20 cellular contexts compared by ENCODE assay signal in the genomic region with DNA sequence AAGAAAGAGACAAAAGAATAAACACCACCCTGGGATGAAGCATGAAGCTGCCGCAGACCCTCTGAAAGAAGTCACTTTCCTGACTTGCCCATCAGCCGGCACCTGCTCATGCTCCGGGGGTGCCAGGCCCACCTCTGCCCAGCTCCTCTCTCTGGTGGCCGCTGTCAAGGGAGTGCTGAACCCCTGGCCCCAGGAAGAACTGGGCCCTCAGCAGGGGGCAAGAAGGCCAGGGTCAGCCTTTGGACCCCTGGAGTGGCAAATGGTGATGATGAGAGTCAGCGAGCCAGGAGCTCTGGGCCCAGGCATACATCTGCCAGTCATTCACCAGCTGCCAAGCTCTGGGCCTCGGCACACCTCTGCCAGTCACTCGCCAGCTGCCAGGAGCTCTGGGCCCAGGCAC. TPM values are rescaled to one million over a fixed set of nuclear protein-coding genes. Genes with fewer than 3 reads are reported as not detected.
DNase-seq lines count a peak whose midpoint lies in the region; ATAC-seq and TF ChIP-seq lines count a peak whose summit lies in the region.
"Had no signal": no experiment of that assay in that cellular context is flagged by ENCODE, and none has a peak within 500 bp of the region (broad histone marks: within the 10 kb centered on the region; RNA-seq: fewer than 3 reads in every experiment).

No MANE protein-coding gene starts in this region.

- no peaks in the 10 kb centered on the region for H3K4me1 Mint-ChIP-seq in chondrocyte (ENCODE audit: low read depth)
- peaks cover 6% of the 10 kb centered on the region for H3K4me1 Mint-ChIP-seq in activated CD4-positive, alpha-beta memory T cell treated with anti-CD3 and anti-CD28 coated beads for 36 hours (ENCODE audit: low read depth)

- 83 to 94% methylated on average over 2 to 7 of the region's 7 CpGs for WGBS in body of pancreas, 2 donors

- ATAC-seq in Right ventricle myocardium inferior (no peak), HG02981 (IDR thresholded peaks at IDR 0.05; ENCODE audit: unreplicated experiment) (no peak), body of pancreas (no peak)

- POLR2A ChIA-PET in activated CD4-positive, alpha-beta memory T cell treated with anti-CD3 and anti-CD28 coated beads for 36 hours (lab: Charles Lee): no interaction called here

- peaks cover 24% of the 10 kb centered on the region for H3K9me3 Mint-ChIP-seq in chondrocyte (ENCODE audit: low read depth)
- H3K9me3 Mint-ChIP-seq in activated CD4-positive, alpha-beta memory T cell treated with anti-CD3 and anti-CD28 coated beads for 36 hours: peaks cover 5% of the 10 kb centered on the region

- H3K27ac Mint-ChIP-seq in chondrocyte (ENCODE audit: unreplicated experiment): no peak overlapping the region
- no peak overlapping the region for H3K27ac Mint-ChIP-seq in activated CD4-positive, alpha-beta memory T cell treated with anti-CD3 and anti-CD28 coated beads for 36 hours
- H3K27ac Mint-ChIP-seq: CD4-positive, CD25-positive, alpha-beta regulatory T cell had no signal

- DNase-seq in Right ventricle myocardium inferior (ENCODE audit: missing footprints): peak; percentile 50
- no peak for DNase-seq in left ventricle myocardium inferior
- peak; percentile 64 for DNase-seq in chondrocyte (ENCODE audit: low spot score)
- peak; percentile 48 for DNase-seq in posterior vena cava (ENCODE audit: low spot score)
- no peak for DNase-seq in activated CD4-positive, alpha-beta memory T cell treated with anti-CD3 and anti-CD28 coated beads for 36 hours
- no peak for DNase-seq in body of pancreas
- DNase-seq: CD4-positive, CD25-positive, alpha-beta regulatory T cell; GOT3; HCEC 1CT; NCI-H1092; NCI-H1417 treated with DMSO at 0.1 percent for 48 hours; NCI-H187; NCI-H2107; NCI-H524; Peyer's patch; SK-N-SH; SW 1271 had no signal

- TF ChIP-seq CTCF in left ventricle myocardium inferior (IDR thresholded peaks at IDR 0.05; ENCODE audit: borderline replicate concordance): no peak
- no peak for TF ChIP-seq CTCF in chondrocyte (IDR thresholded peaks at IDR 0.05)
- TF ChIP-seq CTCF in body of pancreas (IDR thresholded peaks at IDR 0.05): no peak

- H3K27me3 Mint-ChIP-seq in chondrocyte (ENCODE audit: low read depth): peaks cover 4% of the 10 kb centered on the region
- peaks cover 24% of the 10 kb centered on the region for H3K27me3 Mint-ChIP-seq in activated CD4-positive, alpha-beta memory T cell treated with anti-CD3 and anti-CD28 coated beads for 36 hours

- H3K4me3 Mint-ChIP-seq in chondrocyte (ENCODE audit: unreplicated experiment): no peak overlapping the region
- no peak overlapping the region for H3K4me3 Mint-ChIP-seq in activated CD4-positive, alpha-beta memory T cell treated with anti-CD3 and anti-CD28 coated beads for 36 hours
- H3K4me3 Mint-ChIP-seq: CD4-positive, CD25-positive, alpha-beta regulatory T cell had no signal

- peaks cover 6% of the 10 kb centered on the region for H3K36me3 Mint-ChIP-seq in chondrocyte (ENCODE audit: low read depth)
- no peaks in the 10 kb centered on the region for H3K36me3 Mint-ChIP-seq in activated CD4-positive, alpha-beta memory T cell treated with anti-CD3 and anti-CD28 coated beads for 36 hours
- H3K36me3 Mint-ChIP-seq: CD4-positive, CD25-positive, alpha-beta regulatory T cell had no signal

- H3K36me3 ChIP-seq in left ventricle myocardium inferior: no peaks in the 10 kb centered on the region
- no peaks in the 10 kb centered on the region for H3K36me3 ChIP-seq in body of pancreas (replicated peaks in 1 of 2; ENCODE audit: insufficient read depth in 1 of 2, low read depth in 2 of 2)
- H3K36me3 ChIP-seq: BLaER1, Peyer's patch had no signal

- no peaks in the 10 kb centered on the region for H3K4me1 ChIP-seq in left ventricle myocardium inferior
- H3K4me1 ChIP-seq in body of pancreas: no peaks in the 10 kb centered on the region
- H3K4me1 ChIP-seq: Peyer's patch had no signal

- TF ChIP-seq POLR2A in body of pancreas (IDR thresholded peaks at IDR 0.05): no peak

- peaks cover 21% of the 10 kb centered on the region for H3K27me3 ChIP-seq in left ventricle myocardium inferior (ENCODE audit: low read depth)
- H3K27me3 ChIP-seq in body of pancreas: no peaks in the 10 kb centered on the region
- H3K27me3 ChIP-seq: BLaER1, Peyer's patch had no signal

- no peak overlapping the region for H3K4me3 ChIP-seq in left ventricle myocardium inferior
- no peak overlapping the region for H3K4me3 ChIP-seq in body of pancreas
- H3K4me3 ChIP-seq: BLaER1, Peyer's patch had no signal

- CTCF ChIA-PET in activated CD4-positive, alpha-beta memory T cell treated with anti-CD3 and anti-CD28 coated beads for 36 hours (lab: Charles Lee): no interaction called here

- intact Hi-C loops in Right ventricle myocardium inferior (cut with DNase I): no loop called here
- intact Hi-C loops in left ventricle myocardium inferior (cut with micrococcal nuclease): no loop called here
- intact Hi-C loops in posterior vena cava (cut with DNase I): no loop called here
- intact Hi-C loops in activated CD4-positive, alpha-beta memory T cell treated with anti-CD3 and anti-CD28 coated beads for 36 hours (cut with micrococcal nuclease): no loop called here
- intact Hi-C loops in body of pancreas (cut with DNase I): no loop called here

- peaks cover 15% of the 10 kb centered on the region for H3K9me3 ChIP-seq in left ventricle myocardium inferior (replicated peaks)
- peaks cover 0 to 8% (median 0%) of the 10 kb centered on the region in 3 donors for H3K9me3 ChIP-seq in body of pancreas
- H3K9me3 ChIP-seq: Peyer's patch, SK-N-SH had no signal

- H3K27ac ChIP-seq in left ventricle myocardium inferior (replicated peaks) (no peak overlapping the region), body of pancreas (no peak overlapping the region)
- H3K27ac ChIP-seq: BLaER1, Peyer's patch had no signal

RNA-seq across cellular contexts. Expression of a gene that starts 17.4 kb away (rescaled TPM):
- not detected for total RNA-seq in Right ventricle myocardium inferior
- total RNA-seq in left ventricle myocardium inferior: not detected
- not detected in 3 replicates for total RNA-seq in chondrocyte
- not detected for total RNA-seq in posterior vena cava
- not detected for total RNA-seq in activated CD4-positive, alpha-beta memory T cell treated with anti-CD3 and anti-CD28 coated beads for 36 hours
- not detected for total RNA-seq in body of pancreas
- total RNA-seq: CD4-positive, CD25-positive, alpha-beta regulatory T cell; HT-29; Peyer's patch had no signal

RNA-seq across cellular contexts. Expression of a gene that starts 28.2 kb away (rescaled TPM):
- total RNA-seq in Right ventricle myocardium inferior (not detected), left ventricle myocardium inferior (not detected), chondrocyte (0.17 to 0.23 TPM in 2 of 3 replicates, not detected in the other), posterior vena cava (not detected), body of pancreas (not detected)
- total RNA-seq in activated CD4-positive, alpha-beta memory T cell treated with anti-CD3 and anti-CD28 coated beads for 36 hours: 1 to 10 TPM in 1 of 2 experiments, under 1 TPM in 1; 0.73 to 1.1 TPM

RNA-seq across cellular contexts. Expression of a gene that starts 44.5 kb away (rescaled TPM):
- total RNA-seq in Right ventricle myocardium inferior: 0.05 TPM
- total RNA-seq in left ventricle myocardium inferior: 0.66 TPM
- total RNA-seq in chondrocyte: 0.38 to 0.77 TPM (median 0.50 TPM) in 3 replicates
- total RNA-seq in posterior vena cava: under 1 TPM; 0.19 to 0.28 TPM
- total RNA-seq in activated CD4-positive, alpha-beta memory T cell treated with anti-CD3 and anti-CD28 coated beads for 36 hours: not detected
- total RNA-seq in body of pancreas: not detected
- total RNA-seq: HT-29, Peyer's patch had no signal

RNA-seq across cellular contexts. Expression of a gene that starts 49.1 kb away (rescaled TPM):
- total RNA-seq in Right ventricle myocardium inferior (not detected), left ventricle myocardium inferior (0.49 TPM), chondrocyte (0.51 to 1.1 TPM (median 1.1 TPM) in 3 replicates), posterior vena cava (under 1 TPM; 0.43 to 0.56 TPM), body of pancreas (under 1 TPM in 1 of 2 donors, not detected in 1; 0.52 TPM)
- not detected for total RNA-seq in activated CD4-positive, alpha-beta memory T cell treated with anti-CD3 and anti-CD28 coated beads for 36 hours
- total RNA-seq: CD4-positive, CD25-positive, alpha-beta regulatory T cell; HT-29 had no signal

Comparison
In these comparisons a context has a peak if more than half of its experiments do, and no peak if none do; other contexts are left out.
1. DNase-seq: peak in Right ventricle myocardium inferior (single experiment), chondrocyte (single experiment) and posterior vena cava (single experiment); none in left ventricle myocardium inferior (single experiment), activated CD4-positive, alpha-beta memory T cell treated with anti-CD3 and anti-CD28 coated beads for 36 hours (single experiment) and body of pancreas (0 of 4).